17 cellular contexts compared by ENCODE assay signal in the genomic region with DNA sequence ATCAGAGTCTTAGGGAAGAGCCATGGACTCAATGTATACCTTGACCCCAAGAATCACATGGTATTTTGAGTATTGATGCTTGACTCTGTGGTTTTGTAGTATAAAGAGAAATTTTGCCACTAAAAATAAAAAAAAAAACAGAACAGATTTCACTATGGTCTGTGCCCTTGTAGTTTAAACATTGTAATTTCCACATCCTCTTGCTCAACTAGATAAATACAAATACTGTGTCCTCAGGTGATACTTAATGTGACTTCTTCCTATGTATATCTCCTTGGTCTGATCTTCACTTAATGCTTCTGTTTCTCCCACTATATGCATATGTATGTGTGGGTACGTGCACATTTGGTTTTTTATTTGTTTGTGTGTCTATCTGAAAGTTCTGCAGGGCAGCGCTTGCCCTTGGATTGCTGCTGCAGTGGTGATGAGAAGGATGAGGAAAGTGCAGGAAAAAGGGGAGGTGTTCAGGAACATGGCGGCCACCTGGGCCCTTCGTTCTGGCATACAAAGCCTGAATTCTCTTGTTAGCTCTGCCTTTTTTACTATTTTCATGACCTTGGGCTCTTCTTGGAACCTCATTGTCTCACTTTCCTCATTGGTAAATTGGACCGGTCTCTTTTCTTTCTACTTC.
"Had no signal": no experiment of that assay in that cellular context is flagged by ENCODE, and none has a peak within 500 bp of the region (broad histone marks: within the 10 kb centered on the region; RNA-seq: fewer than 3 reads in every experiment).

No MANE protein-coding gene starts in this region.

- H3K9me3 ChIP-seq: prostate gland, sigmoid colon had no signal

- H3K36me3 ChIP-seq: prostate gland, sigmoid colon had no signal

- ATAC-seq: foreskin keratinocyte had no signal

- H3K4me1 ChIP-seq: foreskin keratinocyte, prostate gland, sigmoid colon had no signal

- FAIRE-seq: endothelial cell of umbilical vein had no signal

- H3K27me3 ChIP-seq: foreskin keratinocyte, sigmoid colon had no signal

- H3K27ac ChIP-seq: coronary artery, foreskin keratinocyte, parathyroid adenoma, prostate gland, sigmoid colon, skin epidermis had no signal

- DNase-seq: effector CD4-positive, alpha-beta T cell; endodermal cell; erythroblast; foreskin keratinocyte; hippocampal formation; mesenchymal stem cell; naive B cell; sigmoid colon; stimulated activated CD4-positive, alpha-beta T cell treated with anti-CD3 and anti-CD28 coated beads, Interleukin-2, amount 100 ng/mL, for 24 hours; stimulated activated naive CD4-positive, alpha-beta T cell treated with Interleukin-2 at 50 U/mL for 16 hours; trophoblast cell had no signal

- H3K9ac ChIP-seq: parathyroid adenoma had no signal

- H3K4me3 ChIP-seq: coronary artery, lung, prostate gland, sigmoid colon, skin epidermis had no signal

- H2AFZ ChIP-seq: parathyroid adenoma had no signal
